ENCODE assay signal across 18 cellular contexts in the genomic region with DNA sequence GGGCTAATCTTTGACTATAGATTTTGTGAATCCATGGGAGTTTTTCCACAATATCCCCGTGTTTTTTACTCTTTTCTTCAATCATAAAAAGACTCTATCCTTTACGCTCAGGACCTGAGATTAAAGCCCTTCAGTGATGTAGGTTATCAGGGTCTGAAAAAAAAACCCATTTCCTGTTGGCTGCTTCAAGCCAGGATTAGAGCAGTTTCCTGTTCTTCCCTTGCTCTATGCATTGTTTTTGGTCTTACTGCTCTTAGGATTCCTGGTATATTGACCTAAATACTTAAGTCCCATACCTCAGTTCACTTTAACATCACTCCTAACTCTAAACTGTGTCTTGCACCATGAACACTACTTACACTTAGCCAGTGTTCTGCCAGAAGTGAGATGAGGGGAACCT.
DNase-seq lines count a peak whose midpoint lies in the region; ATAC-seq and TF ChIP-seq lines count a peak whose summit lies in the region.
"Had no signal": no experiment of that assay in that cellular context is flagged by ENCODE, and none has a peak within 500 bp of the region (broad histone marks: within the 10 kb centered on the region; RNA-seq: fewer than 3 reads in every experiment).

No MANE protein-coding gene starts in this region.

- H3K9me3 ChIP-seq in right cardiac atrium (ENCODE audit: control insufficient read depth, low read length) = no peaks in the 10 kb centered on the region
- H3K9me3 ChIP-seq: MG63 had no signal

- no peak for TF ChIP-seq CTCF in nephron progenitor cell (IDR thresholded peaks at IDR 0.05)

- H3K4me3 Mint-ChIP-seq in central memory CD8-positive, alpha-beta T cell = no peak overlapping the region
- H3K4me3 Mint-ChIP-seq in nephron progenitor cell = no peak overlapping the region
- H3K4me3 Mint-ChIP-seq: B cell had no signal

- H3K36me3 Mint-ChIP-seq in central memory CD8-positive, alpha-beta T cell (ENCODE audit: insufficient read depth) = no peaks in the 10 kb centered on the region
- H3K36me3 Mint-ChIP-seq in nephron progenitor cell (ENCODE audit: low read depth) = no peaks in the 10 kb centered on the region

- H3K4me1 Mint-ChIP-seq in central memory CD8-positive, alpha-beta T cell = peaks cover 5% of the 10 kb centered on the region
- peaks cover 10% of the 10 kb centered on the region for H3K4me1 Mint-ChIP-seq in nephron progenitor cell
- H3K4me1 Mint-ChIP-seq: B cell had no signal

- peak; percentile 32 for ATAC-seq in central memory CD8-positive, alpha-beta T cell (replicated peaks; ENCODE audit: extremely low read depth, poor library complexity, severe bottlenecking)
- ATAC-seq in right cardiac atrium = no peak
- ATAC-seq in HG02973 (IDR thresholded peaks at IDR 0.05; ENCODE audit: unreplicated experiment) = no peak
- ATAC-seq in HG02981 (IDR thresholded peaks at IDR 0.05; ENCODE audit: unreplicated experiment) = no peak
- ATAC-seq: HepG2, Right ventricle myocardium inferior had no signal

- 30% methylated on average over 2 of the region's 2 CpGs for WGBS in right cardiac atrium

- no peaks in the 10 kb centered on the region for H3K9me3 Mint-ChIP-seq in central memory CD8-positive, alpha-beta T cell
- peaks cover 12% of the 10 kb centered on the region for H3K9me3 Mint-ChIP-seq in nephron progenitor cell

- DNase-seq in DMS53 (lab: John Stamatoyannopoulos, UW) (peak; percentile 21), NCI-H2029 treated with DMSO at 0.1 percent for 48 hours (lab: John Stamatoyannopoulos, UW) (peak; percentile 39), nephron progenitor cell (no peak), AML-193 (lab: John Stamatoyannopoulos, UW) (no peak), right cardiac atrium (no peak)
- no peak for DNase-seq in central memory CD8-positive, alpha-beta T cell (ENCODE audit: low spot score in 2 of 2)
- DNase-seq: ACHN, GF-D8, GOT3, MG63, NCI-H1105 treated with DMSO at 0.1 percent for 48 hours, NCI-H187 treated with DMSO at 0.1 percent for 48 hours, NCI-H510A had no signal

- no peak overlapping the region for H3K27ac ChIP-seq in right cardiac atrium (ENCODE audit: low read length)

- no peaks in the 10 kb centered on the region for H3K27me3 ChIP-seq in right cardiac atrium (ENCODE audit: control insufficient read depth, insufficient read depth)
- H3K27me3 ChIP-seq: MG63 had no signal

- H3K27me3 Mint-ChIP-seq in central memory CD8-positive, alpha-beta T cell = no peaks in the 10 kb centered on the region
- H3K27me3 Mint-ChIP-seq in nephron progenitor cell (ENCODE audit: low read depth, poor library complexity) = no peaks in the 10 kb centered on the region
- H3K27me3 Mint-ChIP-seq: B cell had no signal

- no peak overlapping the region for H3K27ac Mint-ChIP-seq in central memory CD8-positive, alpha-beta T cell (ENCODE audit: low read depth)
- peak overlapping the region; percentile 73 for H3K27ac Mint-ChIP-seq in nephron progenitor cell
- H3K27ac Mint-ChIP-seq: B cell had no signal

- no peak overlapping the region for H3K4me3 ChIP-seq in right cardiac atrium (ENCODE audit: low read length)
- H3K4me3 ChIP-seq: MG63 had no signal

- no peaks in the 10 kb centered on the region for H3K4me1 ChIP-seq in right cardiac atrium (ENCODE audit: control insufficient read depth, insufficient read depth, low read length)

- intact Hi-C loops in right cardiac atrium (cut with DNase I) = no loop called here

Comparison
In these comparisons a context has a peak if more than half of its experiments do, and no peak if none do; other contexts are left out.
1. DNase-seq: peak in DMS53 (single experiment) and NCI-H2029 treated with DMSO at 0.1 percent for 48 hours (single experiment); none in central memory CD8-positive, alpha-beta T cell (0 of 2), nephron progenitor cell (single experiment), AML-193 (0 of 2) and right cardiac atrium (0 of 3).